In the genomic region with DNA sequence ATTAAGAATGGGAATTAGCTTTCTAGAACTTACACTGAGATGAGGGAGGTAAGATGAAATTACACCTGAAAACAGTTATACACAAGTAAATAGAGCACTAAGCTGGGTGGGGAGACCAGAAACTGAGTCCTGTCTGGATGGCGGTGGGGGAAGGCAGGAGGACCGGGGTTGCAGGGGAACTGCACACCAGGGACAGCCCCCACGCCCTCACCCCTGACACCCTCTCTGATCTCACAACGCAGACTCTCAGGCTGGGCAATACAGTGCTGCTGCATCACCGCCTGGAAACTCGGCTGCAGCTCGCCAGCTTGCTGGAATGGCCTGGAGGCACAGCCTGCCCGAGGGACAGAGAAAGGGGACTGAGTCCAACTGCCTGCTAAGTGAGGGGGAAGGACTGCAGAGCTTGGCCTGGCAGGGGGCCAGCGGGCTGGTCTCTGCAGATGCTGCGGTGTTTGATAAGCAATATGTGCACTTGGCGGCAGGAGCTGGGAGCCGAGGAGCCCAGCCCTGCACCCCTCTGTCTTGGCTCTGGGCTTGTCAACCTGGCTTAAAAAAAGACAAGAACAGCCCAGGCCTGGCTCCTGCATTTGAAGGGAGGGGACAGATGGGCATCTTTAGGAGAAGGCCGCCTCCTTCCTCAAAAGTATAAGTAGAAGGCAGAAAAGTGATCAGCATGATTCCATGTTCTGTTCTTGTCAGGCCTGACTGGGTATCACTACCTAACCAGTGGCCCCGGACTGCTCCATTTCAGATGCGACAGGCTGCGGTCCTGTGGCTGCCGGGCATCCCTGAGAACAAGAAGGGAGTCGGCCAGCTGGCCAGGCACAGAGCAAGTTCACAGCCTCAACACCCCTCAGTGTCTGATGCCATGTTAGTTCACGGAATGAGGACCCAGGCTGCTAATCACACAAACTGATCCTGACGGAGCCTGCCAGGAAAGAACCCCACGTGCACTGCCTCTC, we compare ENCODE assay signal across 9 cellular contexts. TPM values are rescaled to one million over a fixed set of nuclear protein-coding genes. Genes with fewer than 3 reads are reported as not detected.
A peak's percentile ranks its signal among the peaks of the same experiment; 100 is the strongest.
DNase-seq lines count a peak whose midpoint lies in the region; ATAC-seq and TF ChIP-seq lines count a peak whose summit lies in the region.
"Had no signal": no experiment of that assay in that cellular context is flagged by ENCODE, and none has a peak within 500 bp of the region (broad histone marks: within the 10 kb centered on the region; RNA-seq: fewer than 3 reads in every experiment).

No MANE protein-coding gene starts in this region.

- no peak for TF ChIP-seq CTCF in choroid plexus epithelial cell (conservative IDR thresholded peaks at IDR 0.05; ENCODE audit: low read depth, low read length)
- TF ChIP-seq CTCF in omental fat pad (IDR thresholded peaks at IDR 0.05) = no peak

- H3K4me3 ChIP-seq in choroid plexus epithelial cell (ENCODE audit: low read depth, low read length) = no peak overlapping the region

- DNase-seq in COLO668 (lab: John Stamatoyannopoulos, UW; ENCODE audit: unreplicated experiment) = peak; percentile 23
- peak; percentile 84 for DNase-seq in NCI-H2196 treated with DMSO at 0.1 percent for 48 hours (lab: John Stamatoyannopoulos, UW; ENCODE audit: unreplicated experiment)
- DNase-seq in choroid plexus epithelial cell (ENCODE audit: low read depth) = peak; percentile 66
- DNase-seq in myocyte (ENCODE audit: low read depth) = peak; percentile 53
- no peak for DNase-seq in omental fat pad (ENCODE audit: low spot score)
- no peak for DNase-seq in NK-92 treated with Interleukin-12 subunit alpha and Interleukin-12 subunit beta, amount 100 ng/mL, for 24 hours (lab: John Stamatoyannopoulos, UW)
- DNase-seq: T-helper 9 cell had no signal

- ATAC-seq in omental fat pad (ENCODE audit: low FRiP score) (no peak), HG03460 (IDR thresholded peaks at IDR 0.05; ENCODE audit: unreplicated experiment) (no peak), GM21360 (IDR thresholded peaks at IDR 0.05; ENCODE audit: unreplicated experiment) (no peak)

RNA-seq across cellular contexts. Expression of gene SPHK1, which starts 30.2 kb away (rescaled TPM):
- total RNA-seq in myocyte = 9.0 and 11.1 TPM in 2 replicates
- 22.2 TPM for polyA plus RNA-seq in myocyte (2012)
- 100 to 1,000 TPM in 1 of 4 donors, 10 to 100 TPM in 2, 1 to 10 TPM in 1; 8.7 to 107 (median 17.5) TPM for total RNA-seq in omental fat pad

RNA-seq across cellular contexts. Expression of gene UBE2O, which starts 38.3 kb away (rescaled TPM):
- total RNA-seq in myocyte (12.7 and 21.1 TPM in 2 replicates), omental fat pad (10 to 100 TPM; 12.5 to 27.5 (median 20.0) TPM)
- polyA plus RNA-seq in myocyte (2012) = 16.9 TPM

RNA-seq across cellular contexts. Expression of gene AANAT, which starts 52.8 kb away (rescaled TPM):
- total RNA-seq in myocyte (not detected in 2 replicates), omental fat pad (not detected)
- polyA plus RNA-seq in myocyte (2012) = 0.08 TPM

Comparison
In these comparisons a context has a peak if more than half of its experiments do, and no peak if none do; other contexts are left out.
1. DNase-seq: peak in COLO668 (single experiment), NCI-H2196 treated with DMSO at 0.1 percent for 48 hours (single experiment), choroid plexus epithelial cell (single experiment) and myocyte (single experiment); none in omental fat pad (single experiment) and NK-92 treated with Interleukin-12 subunit alpha and Interleukin-12 subunit beta, amount 100 ng/mL, for 24 hours (single experiment).